In genomic region chr2:197938555-197938954, GRCh38 we compare ENCODE assay signal across 9 cellular contexts.
"Had no signal": no experiment of that assay in that cellular context is flagged by ENCODE, and none has a peak within 500 bp of the region (broad histone marks: within the 10 kb centered on the region; RNA-seq: fewer than 3 reads in every experiment).

No MANE protein-coding gene starts in this region.

- H3K4me3 ChIP-seq: GM23338 had no signal

- H3K36me3 Mint-ChIP-seq: IgD-negative memory B cell had no signal

- ATAC-seq: GM23338, HepG2 had no signal

- H3K27ac ChIP-seq: HL-60 had no signal

- H3K4me2 ChIP-seq: GM23338 had no signal

- H3K9me3 Mint-ChIP-seq: GM23338 had no signal

- DNase-seq: H9, HCEC 1CT, KG1 had no signal

- H3K27ac Mint-ChIP-seq: GM23338, H9, IgD-negative memory B cell had no signal

- H3K4me3 Mint-ChIP-seq: GM23338, H9, IgD-negative memory B cell had no signal

- FAIRE-seq: H1, H54, HepG2 had no signal
